In genomic region chr6:20542927-20543602, GRCh38 we compare ENCODE assay signal across 8 cellular contexts. TPM values are rescaled to one million over a fixed set of nuclear protein-coding genes. Genes with fewer than 3 reads are reported as not detected.
DNase-seq lines count a peak whose midpoint lies in the region; ATAC-seq, FAIRE-seq and TF ChIP-seq lines count a peak whose summit lies in the region.

No MANE protein-coding gene starts in this region.

- no peak overlapping the region for H4K5ac ChIP-seq in IMR-90 (ENCODE audit: low read depth, low read length)

- in situ Hi-C loops in IMR-90 (cut with MboI; ENCODE audit: low sequenced_read_pairs) = no loop called here

- H3K36me3 ChIP-seq in IMR-90 (ENCODE audit: control insufficient read depth, insufficient read depth, low read length) = peaks cover 5% of the 10 kb centered on the region; the same call in 1 of the 2 replicates

- peak; percentile 95 for FAIRE-seq in GM18507 (lab: Jason Lieb, UNC)

- no peak overlapping the region for H2BK5ac ChIP-seq in IMR-90 (ENCODE audit: low read depth, low read length, poor library complexity, severe bottlenecking)

- peak overlapping the region; percentile 16; the same call in 1 of the 2 replicates for H3K4me2 ChIP-seq in IMR-90 (ENCODE audit: low read depth, low read length)

- no peak overlapping the region for H2BK120ac ChIP-seq in IMR-90 (ENCODE audit: low read depth, low read length)

- H3K27me3 Mint-ChIP-seq in activated T-helper 2 cell treated with anti-CD3 and anti-CD28 coated beads, Interferon-gamma antibody, Interleukin-2, Interleukin-4, amounts not matched to agents 10 μg/mL and 5 μg/mL and 100 μg/mL, durations not matched to agents 14 hours and 24 hours and 36 hours (ENCODE audit: low read depth) = no peaks in the 10 kb centered on the region

- H3K4me3 ChIP-seq in IMR-90 (ENCODE audit: insufficient read depth, low read depth, low read length) = no peak overlapping the region

- H3K9ac ChIP-seq in IMR-90 (ENCODE audit: low read depth, low read length) = no peak overlapping the region

- peaks cover 9% of the 10 kb centered on the region for H3K9me3 Mint-ChIP-seq in activated T-helper 2 cell treated with anti-CD3 and anti-CD28 coated beads, Interferon-gamma antibody, Interleukin-2, Interleukin-4, amounts not matched to agents 10 μg/mL and 5 μg/mL and 100 μg/mL, durations not matched to agents 14 hours and 24 hours and 36 hours

- peak; percentile 9 for DNase-seq in GM18507 (ENCODE audit: extremely low spot score, insufficient read length, low read depth)
- DNase-seq in IMR-90 = peak; percentile 84
- peak; percentile 31 for DNase-seq in activated T-helper 2 cell treated with anti-CD3 and anti-CD28 coated beads, Interferon-gamma antibody, Interleukin-2, Interleukin-4, amounts not matched to agents 10 μg/mL and 5 μg/mL and 100 μg/mL, durations not matched to agents 14 hours and 24 hours and 36 hours (ENCODE audit: low spot score)
- peak; percentile 59 for DNase-seq in smooth muscle cell of the brain vasculature (ENCODE audit: low read depth, low spot score)
- no peak for DNase-seq in AG08396 (ENCODE audit: low spot score)
- no peak for DNase-seq in stimulated activated naive CD4-positive, alpha-beta T cell (lab: John Stamatoyannopoulos, UW)
- DNase-seq in middle frontal gyrus (ENCODE audit: extremely low spot score, low spot score) = no peak

- no peak overlapping the region for H4K8ac ChIP-seq in IMR-90 (ENCODE audit: low read depth in 2 of 2, low read length in 2 of 2)

- TF ChIP-seq CTCF in IMR-90 (conservative IDR thresholded peaks at IDR 0.05; ENCODE audit: low read depth, low read length) = no peak

- no peaks in the 10 kb centered on the region for H3K9me1 ChIP-seq in IMR-90 (ENCODE audit: insufficient read depth, low read length)

- H3K36me3 Mint-ChIP-seq in activated T-helper 2 cell treated with anti-CD3 and anti-CD28 coated beads, Interferon-gamma antibody, Interleukin-2, Interleukin-4, amounts not matched to agents 10 μg/mL and 5 μg/mL and 100 μg/mL, durations not matched to agents 14 hours and 24 hours and 36 hours (ENCODE audit: low read depth) = peaks cover 65% of the 10 kb centered on the region

- peak overlapping the region; percentile 59 for H3K4me3 Mint-ChIP-seq in activated T-helper 2 cell treated with anti-CD3 and anti-CD28 coated beads, Interferon-gamma antibody, Interleukin-2, Interleukin-4, amounts not matched to agents 10 μg/mL and 5 μg/mL and 100 μg/mL, durations not matched to agents 14 hours and 24 hours and 36 hours (ENCODE audit: low read depth)

- BruUV-seq in IMR-90 (replicated peaks; lab: Mats Ljungman, UMichigan) = no TSS peak

- no peaks in the 10 kb centered on the region for H3K9me3 ChIP-seq in IMR-90 (ENCODE audit: control insufficient read depth, insufficient read depth, low read length)

- no peak overlapping the region for H3K14ac ChIP-seq in IMR-90 (replicated peaks; ENCODE audit: low read depth, low read length)

- no peak overlapping the region for H2AK9ac ChIP-seq in IMR-90 (replicated peaks; ENCODE audit: low read depth, low read length, poor library complexity)

- no peaks in the 10 kb centered on the region for H3K27me3 ChIP-seq in IMR-90 (ENCODE audit: control insufficient read depth, insufficient read depth, low read length)

- ATAC-seq in GM21717 (IDR thresholded peaks at IDR 0.05; ENCODE audit: unreplicated experiment) (peak; percentile 98), IMR-90 (ENCODE audit: low read depth) (peak; percentile 63)

- no peak overlapping the region for H3K4ac ChIP-seq in IMR-90 (ENCODE audit: low read depth, low read length)

- H2AFZ ChIP-seq in IMR-90 (replicated peaks; ENCODE audit: low read length, poor library complexity) = no peak overlapping the region

- peaks cover 19 to 24% of the 10 kb centered on the region in 2 experiments for H3K79me1 ChIP-seq in IMR-90 (ENCODE audit: low read depth in 1 of 2, low read length in 2 of 2)

- H3K4me1 Mint-ChIP-seq in activated T-helper 2 cell treated with anti-CD3 and anti-CD28 coated beads, Interferon-gamma antibody, Interleukin-2, Interleukin-4, amounts not matched to agents 10 μg/mL and 5 μg/mL and 100 μg/mL, durations not matched to agents 14 hours and 24 hours and 36 hours (ENCODE audit: low read depth) = peaks cover 56% of the 10 kb centered on the region

- CTCF ChIA-PET in IMR-90 (lab: Yijun Ruan, JAX) = no interaction called here

- no peak overlapping the region for H3K18ac ChIP-seq in IMR-90 (ENCODE audit: low read depth, low read length)

- H3K56ac ChIP-seq in IMR-90 (ENCODE audit: extremely low read depth, insufficient read depth, low read length) = no peak overlapping the region

- no peaks in the 10 kb centered on the region for H3K4me1 ChIP-seq in IMR-90 (ENCODE audit: control insufficient read depth, insufficient read depth, low read length)

- no peak overlapping the region for H3K27ac ChIP-seq in IMR-90 (ENCODE audit: insufficient read depth, low read length)

- POLR2A ChIA-PET in IMR-90 (lab: Charles Lee; ENCODE audit: unreplicated experiment) = no interaction called here

- no peaks in the 10 kb centered on the region for H4K20me1 ChIP-seq in IMR-90 (ENCODE audit: insufficient read depth, low read length)

- H2BK15ac ChIP-seq in IMR-90 (ENCODE audit: low read depth, low read length) = no peak overlapping the region

- peak overlapping the region; percentile 88 for H3K27ac Mint-ChIP-seq in activated T-helper 2 cell treated with anti-CD3 and anti-CD28 coated beads, Interferon-gamma antibody, Interleukin-2, Interleukin-4, amounts not matched to agents 10 μg/mL and 5 μg/mL and 100 μg/mL, durations not matched to agents 14 hours and 24 hours and 36 hours

- intact Hi-C loops in IMR-90 (cut with micrococcal nuclease) = no loop called here
- intact Hi-C loops in activated T-helper 2 cell treated with anti-CD3 and anti-CD28 coated beads, Interferon-gamma antibody, Interleukin-2, Interleukin-4, amounts not matched to agents 10 μg/mL and 5 μg/mL and 100 μg/mL, durations not matched to agents 14 hours and 24 hours and 36 hours (cut with micrococcal nuclease) = loop anchor here (1.0 to 10.0 kb wide), 10 partner anchors 9 to 1524 kb away; partner anchors contain the start of gene CDKAL1

- no peak for TF ChIP-seq POLR2A in IMR-90 (IDR thresholded peaks at IDR 0.05; ENCODE audit: low read depth, low read length)

- dilution Hi-C loops in IMR-90 (cut with HindIII; ENCODE audit: low sequenced_read_pairs, unreplicated experiment) = no loop called here

- no CpG with 5 or more reads among the region's 2 CpGs for WGBS in IMR-90 (ENCODE audit: extremely low coverage in 2 of 2, insufficient read length in 1 of 2), 2 experiments

- H2AK5ac ChIP-seq in IMR-90 (ENCODE audit: low read depth, low read length) = no peak overlapping the region

- TF ChIP-seq RAD21 in IMR-90 (IDR thresholded peaks at IDR 0.05; ENCODE audit: low read length) = no peak

- no peak overlapping the region for H3K23ac ChIP-seq in IMR-90 (ENCODE audit: low read depth, low read length)

- H2BK20ac ChIP-seq in IMR-90 (ENCODE audit: low read depth, low read length) = no peak overlapping the region

- no peak overlapping the region for H4K91ac ChIP-seq in IMR-90 (ENCODE audit: insufficient read depth, low read depth, low read length)

TF ChIP-seq in IMR-90, 13 proteins besides CTCF, POLR2A, EP300 and RAD21:
- TF ChIP-seq CEBPB (IDR thresholded peaks at IDR 0.05; ENCODE audit: low read depth, low read length) (peak; percentile 82; the same call in 1 of the 2 replicates), MXI1 (IDR thresholded peaks at IDR 0.05; ENCODE audit: borderline replicate concordance, low read depth, low read length) (no peak)

RNA-seq across cellular contexts. Expression of gene CDKAL1, which starts 8.8 kb away (rescaled TPM):
- 13.1 and 17.5 TPM in 2 replicates for total RNA-seq in IMR-90 (2012; rRNA removed)
- 3.1 and 3.7 TPM in 2 replicates for polyA plus RNA-seq in IMR-90 (2012; rRNA removed)
- 0.79 and 1.1 TPM in 2 replicates for polyA plus RNA-seq in IMR-90 (2012; cell fraction: cytosol; rRNA removed)
- 0.50 and 4.1 TPM in 2 replicates for polyA plus RNA-seq in IMR-90 (2012; cell fraction: nucleus; rRNA removed; ENCODE audit: low replicate concordance)
- total RNA-seq in activated T-helper 2 cell treated with anti-CD3 and anti-CD28 coated beads, Interferon-gamma antibody, Interleukin-2, Interleukin-4, amounts not matched to agents 10 μg/mL and 5 μg/mL and 100 μg/mL, durations not matched to agents 14 hours and 24 hours and 36 hours = 30.5 and 31.2 TPM in 2 replicates

Comparison
In these comparisons a context has a peak if more than half of its experiments do, and no peak if none do; other contexts are left out.
1. DNase-seq: peak in GM18507 (single experiment), IMR-90 (single experiment), activated T-helper 2 cell treated with anti-CD3 and anti-CD28 coated beads, Interferon-gamma antibody, Interleukin-2, Interleukin-4, amounts not matched to agents 10 μg/mL and 5 μg/mL and 100 μg/mL, durations not matched to agents 14 hours and 24 hours and 36 hours (single experiment) and smooth muscle cell of the brain vasculature (single experiment); none in AG08396 (single experiment), stimulated activated naive CD4-positive, alpha-beta T cell (0 of 6) and middle frontal gyrus (single experiment).